27 cellular contexts compared by ENCODE assay signal in genomic region chr17:76937238-76937637, GRCh38.
DNase-seq lines count a peak whose midpoint lies in the region; ATAC-seq, FAIRE-seq and TF ChIP-seq lines count a peak whose summit lies in the region.
"Had no signal": no experiment of that assay in that cellular context is flagged by ENCODE, and none has a peak within 500 bp of the region (broad histone marks: within the 10 kb centered on the region; RNA-seq: fewer than 3 reads in every experiment).

No MANE protein-coding gene starts in this region.

- H3K4me1 ChIP-seq in HepG2 (ENCODE audit: insufficient read depth, low read length) (peaks cover 9% of the 10 kb centered on the region), right lobe of liver (no peaks in the 10 kb centered on the region), HEK293 (ENCODE audit: control insufficient read depth, insufficient read depth, low read length) (no peaks in the 10 kb centered on the region), GM12878 (ENCODE audit: control insufficient read depth, insufficient read depth, low read length) (no peaks in the 10 kb centered on the region), GM23338 (ENCODE audit: insufficient read depth) (0 out of 2 replicates have a peak, but pooled peaks cover 3% of the 10 kb centered on the region)

- CTCF ChIA-PET in HepG2 (lab: Yijun Ruan, JAX; ENCODE audit: low intra/inter-chr PET ratio, low total read pairs): no interaction called here
- CTCF ChIA-PET in HEK293 (lab: Yijun Ruan, JAX): interaction anchor here (0.6 to 0.7 kb wide), 2 partner anchors 11 to 273 kb away, joined by 3 to 4 read pairs; no protein-coding TSS in a partner anchor
- CTCF ChIA-PET in GM12878 (lab: Yijun Ruan, JAX): no interaction called here
- CTCF ChIA-PET in MCF 10A (lab: Yijun Ruan, JAX): interaction anchor here (0.6 kb wide), 1 partner anchor 112 kb away, joined by 4 read pairs; no protein-coding TSS in a partner anchor

- ATAC-seq in HepG2 (no peak), right lobe of liver (no peak), GM12878 (no peak), GM23338 (no peak)

- H3K4me2 ChIP-seq in HepG2 (ENCODE audit: low read depth, low read length) (no peak overlapping the region), GM12878 (ENCODE audit: control insufficient read depth, insufficient read depth) (no peak overlapping the region), GM23338 (no peak overlapping the region)
- H3K4me2 ChIP-seq: BLaER1 had no signal

- peaks cover 11% of the 10 kb centered on the region for H3K4me1 Mint-ChIP-seq in GM23338
- H3K4me1 Mint-ChIP-seq in MCF 10A (ENCODE audit: insufficient read depth, unreplicated experiment): peaks cover 12% of the 10 kb centered on the region
- H3K4me1 Mint-ChIP-seq: CD14-positive monocyte; CD4-positive, CD25-positive, alpha-beta regulatory T cell; CD8-positive, alpha-beta memory T cell had no signal

- FAIRE-seq in HepG2 (lab: Jason Lieb, UNC) (no peak), GM12878 (lab: Jason Lieb, UNC) (no peak), urothelium cell line (lab: Jason Lieb, UNC) (peak; percentile 96)
- FAIRE-seq: A204.1, GM12891 had no signal

- intact Hi-C loops in HepG2 (cut with micrococcal nuclease; ENCODE audit: unreplicated experiment) (no loop called here), right lobe of liver (cut with DNase I) (no loop called here), GM12878 (cut with micrococcal nuclease; ENCODE audit: unreplicated experiment) (no loop called here), MCF 10A (cut with micrococcal nuclease) (no loop called here)

- no peaks in the 10 kb centered on the region for H3K9me3 ChIP-seq in HepG2 (ENCODE audit: low read length)
- no peaks in the 10 kb centered on the region for H3K9me3 ChIP-seq in right lobe of liver
- H3K9me3 ChIP-seq in HEK293 (ENCODE audit: control insufficient read depth, insufficient read depth, low read depth, low read length): no peaks in the 10 kb centered on the region
- no peaks in the 10 kb centered on the region for H3K9me3 ChIP-seq in GM12878 (replicated peaks; ENCODE audit: control insufficient read depth, insufficient read depth, low read length)
- H3K9me3 ChIP-seq: BE2C, BLaER1 had no signal

- H3K4me3 ChIP-seq in HepG2 (replicated peaks in 1 of 3; ENCODE audit: insufficient read depth in 1 of 3, low read depth in 2 of 3, low read length in 3 of 3) (no peak overlapping the region), right lobe of liver (no peak overlapping the region), HEK293 (ENCODE audit: low read depth, low read length) (no peak overlapping the region), GM12878 (no peak overlapping the region), GM23338 (no peak overlapping the region)
- H3K4me3 ChIP-seq: BLaER1 had no signal

- H3K27me3 ChIP-seq in HepG2 (ENCODE audit: control insufficient read depth in 1 of 2, insufficient read depth in 2 of 2, low read length in 2 of 2): peaks cover 13 to 39% of the 10 kb centered on the region in 2 experiments
- no peaks in the 10 kb centered on the region for H3K27me3 ChIP-seq in right lobe of liver
- peaks cover 0 to 2% of the 10 kb centered on the region in 2 experiments; a peak in 3 of 4 replicates for H3K27me3 ChIP-seq in GM12878 (replicated peaks in 1 of 2; ENCODE audit: control insufficient read depth in 2 of 2, insufficient read depth in 2 of 2, low read length in 1 of 2)
- H3K27me3 ChIP-seq in GM23338 (ENCODE audit: insufficient read depth): no peaks in the 10 kb centered on the region
- H3K27me3 ChIP-seq: BE2C, BLaER1 had no signal

- BruUV-seq in HepG2 (replicated peaks; lab: Mats Ljungman, UMichigan) (no TSS peak), GM12878 (replicated peaks; lab: Mats Ljungman, UMichigan) (no TSS peak), MCF 10A (replicated peaks; lab: Mats Ljungman, UMichigan) (no TSS peak)

- H3K27me3 Mint-ChIP-seq in GM23338 (ENCODE audit: insufficient read depth, low read depth, poor library complexity) (peaks cover 2% of the 10 kb centered on the region), MCF 10A (ENCODE audit: insufficient read depth, unreplicated experiment) (no peaks in the 10 kb centered on the region)

- H2AFZ ChIP-seq in HepG2 (ENCODE audit: low read length) (no peak overlapping the region), GM12878 (ENCODE audit: control insufficient read depth, low read depth, low read length) (no peak overlapping the region), GM23338 (no peak overlapping the region)

- WGBS in HepG2 (ENCODE audit: low lambda C conversion rate): 92% methylated on average over 2 of the region's 2 CpGs
- WGBS in right lobe of liver (ENCODE audit: insufficient coverage, low coverage, low lambda C conversion rate, missing lambda C conversion rate): 56% methylated on average over 2 of the region's 2 CpGs
- 0% methylated on average over 2 of the region's 2 CpGs for WGBS in GM12878 (ENCODE audit: insufficient coverage, insufficient replicate concordance, low lambda C conversion rate, missing lambda C conversion rate)

- TF ChIP-seq CTCF in HepG2 (CRISPR knock-in tag; IDR thresholded peaks at IDR 0.05) (no peak), right lobe of liver (IDR thresholded peaks at IDR 0.05) (no peak), HEK293 (tag by site-specific recombination; IDR thresholded peaks at IDR 0.05) (no peak), GM12878 (IDR thresholded peaks at IDR 0.05 in 2 of 3, conservative IDR thresholded peaks at IDR 0.05 in 1 of 3; ENCODE audit: control insufficient read depth in 2 of 3, extremely low read depth in 1 of 3, insufficient read depth in 1 of 3, low read depth in 3 of 3, low read length in 3 of 3) (no peak), GM23338 (conservative IDR thresholded peaks at IDR 0.05; ENCODE audit: low read depth in 2 of 2) (no peak), MCF 10A (IDR thresholded peaks at IDR 0.05; ENCODE audit: unreplicated experiment) (no peak)

- H3K27ac Mint-ChIP-seq in GM23338 (no peak overlapping the region), MCF 10A (ENCODE audit: low read depth, unreplicated experiment) (no peak overlapping the region)
- H3K27ac Mint-ChIP-seq: CD14-positive monocyte; CD4-positive, alpha-beta memory T cell; CD4-positive, CD25-positive, alpha-beta regulatory T cell had no signal

- TF ChIP-seq EP300 in HepG2 (IDR thresholded peaks at IDR 0.05; ENCODE audit: low read depth in 2 of 2, low read length in 2 of 2) (no peak), HepG2 (CRISPR knock-in tag; IDR thresholded peaks at IDR 0.05; ENCODE audit: borderline replicate concordance) (no peak), GM12878 (IDR thresholded peaks at IDR 0.05; ENCODE audit: borderline replicate concordance in 1 of 2, control insufficient read depth in 1 of 2, low read depth in 2 of 2, low read length in 2 of 2) (no peak)

- H3K36me3 ChIP-seq in HepG2 (replicated peaks in 1 of 2; ENCODE audit: control insufficient read depth in 1 of 2, insufficient read depth in 2 of 2, low read length in 2 of 2): no peaks in the 10 kb centered on the region
- no peaks in the 10 kb centered on the region for H3K36me3 ChIP-seq in right lobe of liver
- H3K36me3 ChIP-seq in HEK293 (ENCODE audit: control insufficient read depth in 2 of 2, insufficient read depth in 1 of 2, low read length in 2 of 2): no peaks in the 10 kb centered on the region
- no peaks in the 10 kb centered on the region for H3K36me3 ChIP-seq in GM12878 (ENCODE audit: control insufficient read depth in 2 of 2, insufficient read depth in 2 of 2, low read length in 1 of 2)
- no peaks in the 10 kb centered on the region for H3K36me3 ChIP-seq in GM23338 (ENCODE audit: insufficient read depth)

- H3K9me2 ChIP-seq in GM23338 (ENCODE audit: insufficient read depth): no peaks in the 10 kb centered on the region; the same call in 1 of the 2 replicates

- no peaks in the 10 kb centered on the region for H3F3A ChIP-seq in GM23338 (replicated peaks; ENCODE audit: low read depth)

- POLR2A ChIA-PET in HepG2 (lab: Yijun Ruan, JAX): no interaction called here
- POLR2A ChIA-PET in HEK293 (lab: Yijun Ruan, JAX): no interaction called here
- POLR2A ChIA-PET in GM12878 (lab: Charles Lee): no interaction called here
- POLR2A ChIA-PET in MCF 10A (lab: Yijun Ruan, JAX): no interaction called here

- no peak for DNase-seq in HepG2 (ENCODE audit: low spot score)
- no peak for DNase-seq in right lobe of liver
- no peak for DNase-seq in GM12878 (ENCODE audit: low read depth, low spot score)
- DNase-seq in urothelium cell line (ENCODE audit: low spot score): no peak
- DNase-seq in GM23338 (ENCODE audit: low spot score): no peak
- DNase-seq in NCI-H1048 (lab: John Stamatoyannopoulos, UW): no peak
- no peak for DNase-seq in MCF 10A (ENCODE audit: unreplicated experiment)
- DNase-seq: 8988T; ACHN; BE2C; C1 segment of cervical spinal cord; CD4-positive, alpha-beta memory T cell; CD4-positive, CD25-positive, alpha-beta regulatory T cell; CD8-positive, alpha-beta memory T cell; COR-L47; DMS 273 treated with DMSO at 0.1 percent for 48 hours; DMS153; DMS53; DMS79; DND-41; EL; GDM1 had no signal

- H3K4me3 Mint-ChIP-seq in GM23338 (no peak overlapping the region), MCF 10A (ENCODE audit: unreplicated experiment) (no peak overlapping the region)
- H3K4me3 Mint-ChIP-seq: CD14-positive monocyte; CD4-positive, alpha-beta memory T cell; CD4-positive, CD25-positive, alpha-beta regulatory T cell; CD8-positive, alpha-beta memory T cell had no signal

- H3K79me2 ChIP-seq in HepG2 (ENCODE audit: insufficient read depth, low read length): no peaks in the 10 kb centered on the region
- no peaks in the 10 kb centered on the region for H3K79me2 ChIP-seq in GM12878 (ENCODE audit: control insufficient read depth, insufficient read depth, low read length)
- H3K79me2 ChIP-seq in GM23338 (replicated peaks; ENCODE audit: insufficient read depth): no peaks in the 10 kb centered on the region

- in situ Hi-C loops in HepG2 (cut with HindIII; ENCODE audit: extremely low pct_ligation_motif_present, low pct_unique_long_range_greater_than_20kb) (no loop called here), GM12878 (cut with MboI) (no loop called here)

- TF ChIP-seq POLR2A in HepG2 (IDR thresholded peaks at IDR 0.05; ENCODE audit: insufficient read depth in 1 of 2, low read depth in 2 of 2, low read length in 2 of 2) (no peak), right lobe of liver (IDR thresholded peaks at IDR 0.05) (no peak), GM12878 (IDR thresholded peaks at IDR 0.05; ENCODE audit: low read depth, low read length) (no peak)

- TF ChIP-seq RAD21 in HepG2 (CRISPR knock-in tag; IDR thresholded peaks at IDR 0.05): no peak
- TF ChIP-seq RAD21 in GM12878 (IDR thresholded peaks at IDR 0.05; ENCODE audit: insufficient read depth, low read depth, low read length): no peak

- no peak overlapping the region for H3K27ac ChIP-seq in HepG2 (ENCODE audit: extremely low read length, insufficient read depth, low read length)
- no peak overlapping the region for H3K27ac ChIP-seq in right lobe of liver
- H3K27ac ChIP-seq in HEK293 (ENCODE audit: extremely low read depth, low read depth, low read length): no peak overlapping the region
- no peak overlapping the region for H3K27ac ChIP-seq in GM12878 (ENCODE audit: control insufficient read depth, insufficient read depth)
- no peak overlapping the region for H3K27ac ChIP-seq in GM23338 (ENCODE audit: low read depth)
- H3K27ac ChIP-seq: BLaER1 had no signal

- peaks cover 10% of the 10 kb centered on the region; the same call in 2 of the 3 replicates for H3K36me3 Mint-ChIP-seq in GM23338 (ENCODE audit: low read depth)
- no peaks in the 10 kb centered on the region for H3K36me3 Mint-ChIP-seq in MCF 10A (ENCODE audit: insufficient read depth, unreplicated experiment)
- H3K36me3 Mint-ChIP-seq: CD14-positive monocyte; CD4-positive, alpha-beta memory T cell; CD4-positive, CD25-positive, alpha-beta regulatory T cell; CD8-positive, alpha-beta memory T cell had no signal

- SMC1A ChIA-PET in GM12878 (lab: Charles Lee; ENCODE audit: uncharacterized antibody, unreplicated experiment): no interaction called here

- RAD21 ChIA-PET in GM12878 (lab: Charles Lee; ENCODE audit: unreplicated experiment): no interaction called here

- H3K9me3 Mint-ChIP-seq in GM23338 (no peaks in the 10 kb centered on the region), MCF 10A (ENCODE audit: unreplicated experiment) (no peaks in the 10 kb centered on the region)
- H3K9me3 Mint-ChIP-seq: CD14-positive monocyte; CD4-positive, alpha-beta memory T cell; CD4-positive, CD25-positive, alpha-beta regulatory T cell; CD8-positive, alpha-beta memory T cell had no signal

- H3K9ac ChIP-seq in HepG2 (ENCODE audit: insufficient read depth, low read depth, low read length) (no peak overlapping the region), GM12878 (ENCODE audit: control insufficient read depth, insufficient read depth, low read length) (no peak overlapping the region)
- H3K9ac ChIP-seq: BLaER1 had no signal

- H4K20me1 ChIP-seq in HepG2 (ENCODE audit: insufficient read depth, low read length): peaks cover 4% of the 10 kb centered on the region; the same call in 1 of the 2 replicates
- no peaks in the 10 kb centered on the region for H4K20me1 ChIP-seq in GM12878 (ENCODE audit: control insufficient read depth, insufficient read depth)
- no peaks in the 10 kb centered on the region for H4K20me1 ChIP-seq in GM23338 (replicated peaks; ENCODE audit: insufficient read depth)

Comparison
In these comparisons a context has a peak if more than half of its experiments do, and no peak if none do; other contexts are left out.
1. CTCF ChIA-PET loops: an anchor here in HEK293 (0.6 to 0.7 kb wide) and MCF 10A (0.6 kb wide); none called in HepG2 and GM12878.
2. Of the 63 proteins assayed by ChIP-seq in both HepG2 and HEK293: peak only in HepG2: none; only in HEK293: ZNF747; in both: none; in neither: 62.